ENCODE assay signal across 19 cellular contexts in genomic region chr20:7710440-7710839, GRCh38.
DNase-seq lines count a peak whose midpoint lies in the region; FAIRE-seq lines count a peak whose summit lies in the region.
"Had no signal": no experiment of that assay in that cellular context is flagged by ENCODE, and none has a peak within 500 bp of the region (broad histone marks: within the 10 kb centered on the region; RNA-seq: fewer than 3 reads in every experiment).

No MANE protein-coding gene starts in this region.

- in situ Hi-C loops in KBM-7 (cut with MboI; ENCODE audit: low pct_unique_long_range_greater_than_20kb, low sequenced_read_pairs): no loop called here

- FAIRE-seq in islet of Langerhans (lab: Jason Lieb, UNC): peak; percentile 96
- FAIRE-seq: GM19239, K562 had no signal

- DNase-seq in NCI-H510A treated with DMSO at 0.1 percent for 48 hours (lab: John Stamatoyannopoulos, UW) (peak; percentile 80), NCI-H510A (lab: John Stamatoyannopoulos, UW) (no peak), NCI-H460 (ENCODE audit: extremely low read depth, low read depth) (peak; percentile 3), astrocyte of the hippocampus (ENCODE audit: low read depth, low spot score) (peak; percentile 22), medulla oblongata (ENCODE audit: extremely low spot score) (no peak), NCI-H1694 (lab: John Stamatoyannopoulos, UW) (no peak), KBM-7 (no peak)
- DNase-seq: BE2C; CD4-positive, CD25-positive, alpha-beta regulatory T cell; COR-L47; DMS 273 treated with DMSO at 0.1 percent for 48 hours; GF-D8; GM23248; HCEC 1CT; MV-4-11; NCI-H524 had no signal

Comparison
In these comparisons a context has a peak if more than half of its experiments do, and no peak if none do; other contexts are left out.
1. DNase-seq: peak in NCI-H510A treated with DMSO at 0.1 percent for 48 hours (single experiment), NCI-H460 (single experiment) and astrocyte of the hippocampus (single experiment); none in NCI-H510A (single experiment), medulla oblongata (single experiment), NCI-H1694 (single experiment) and KBM-7 (single experiment).